In the genomic region with DNA sequence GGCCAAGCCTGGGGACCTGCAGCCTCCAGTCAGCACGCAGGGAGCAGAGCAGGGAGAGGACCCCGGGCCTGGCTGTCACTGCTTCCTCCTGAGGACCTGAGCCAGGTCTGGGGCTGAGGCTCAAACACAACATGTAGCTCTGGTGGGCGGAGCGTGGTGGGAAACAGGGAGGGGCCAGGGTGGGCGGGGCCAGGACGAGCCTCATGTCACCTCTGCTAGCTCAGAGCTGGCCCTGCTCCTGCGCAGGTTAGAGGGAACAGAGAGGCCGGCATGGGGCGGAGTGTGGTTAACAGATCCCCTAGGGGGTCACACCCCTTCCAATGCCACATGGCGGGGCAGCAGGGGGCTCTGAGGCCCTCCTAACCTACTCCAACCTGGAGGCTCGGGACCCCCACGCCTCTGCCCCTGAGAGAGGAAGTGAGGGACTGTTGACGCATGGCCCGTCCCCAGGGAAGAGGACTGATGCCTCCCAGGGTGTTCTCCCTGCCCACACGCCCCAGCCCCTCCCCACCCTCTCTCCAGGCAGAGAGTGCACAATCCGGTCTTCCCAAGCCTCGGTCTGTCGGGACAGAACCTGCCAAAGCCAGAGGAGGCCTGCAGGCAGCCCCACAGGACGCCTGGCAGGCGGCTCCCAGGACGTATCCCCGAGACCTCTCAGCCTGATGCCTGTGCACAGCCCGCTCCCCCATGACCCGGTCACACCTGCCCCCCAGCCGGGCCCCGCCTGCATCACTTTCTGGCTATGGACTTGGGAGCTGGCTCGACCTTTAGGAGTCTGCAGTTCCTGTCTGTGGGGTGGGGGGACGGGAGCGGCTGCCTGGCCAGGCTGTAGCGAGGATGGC, we compare ENCODE assay signal across 8 cellular contexts. TPM values are rescaled to one million over a fixed set of nuclear protein-coding genes. Genes with fewer than 3 reads are reported as not detected.
A peak's percentile ranks its signal among the peaks of the same experiment; 100 is the strongest.
DNase-seq lines count a peak whose midpoint lies in the region; ATAC-seq, FAIRE-seq and TF ChIP-seq lines count a peak whose summit lies in the region.

No MANE protein-coding gene starts in this region.

- TF ChIP-seq POLR2A in HepG2 (IDR thresholded peaks at IDR 0.05; ENCODE audit: insufficient read depth in 1 of 2, low read depth in 2 of 2, low read length in 2 of 2) = no peak

- no peaks in the 10 kb centered on the region for H3K9me3 Mint-ChIP-seq in activated naive CD8-positive, alpha-beta T cell treated with anti-CD3 and anti-CD28 coated beads for 36 hours

- H3K27me3 ChIP-seq in HepG2 (ENCODE audit: control insufficient read depth in 1 of 2, insufficient read depth in 2 of 2, low read length in 2 of 2) = no peaks in the 10 kb centered on the region
- no peaks in the 10 kb centered on the region for H3K27me3 ChIP-seq in ascending aorta
- H3K27me3 ChIP-seq in tibial artery = no peaks in the 10 kb centered on the region

- DNase-seq in ELR (ENCODE audit: low read depth) (peak; percentile 44), HuH-7.5 (ENCODE audit: low spot score) (peak; percentile 86), HepG2 (ENCODE audit: low spot score) (no peak), ascending aorta (ENCODE audit: low spot score in 2 of 2) (no peak), tibial artery (no peak), AML-193 (lab: John Stamatoyannopoulos, UW) (no peak)
- peak; percentile 35 for DNase-seq in activated naive CD8-positive, alpha-beta T cell treated with anti-CD3 and anti-CD28 coated beads for 36 hours

- H2AFZ ChIP-seq in HepG2 (ENCODE audit: low read length) = no peak overlapping the region

- TF ChIP-seq CTCF in HepG2 (CRISPR knock-in tag; IDR thresholded peaks at IDR 0.05) (no peak), ascending aorta (IDR thresholded peaks at IDR 0.05) (no peak), tibial artery (IDR thresholded peaks at IDR 0.05) (no peak)

- H3K4me1 ChIP-seq in HepG2 (ENCODE audit: insufficient read depth, low read length) (peaks cover 42% of the 10 kb centered on the region), ascending aorta (peaks cover 26 to 39% of the 10 kb centered on the region in 2 donors), tibial artery (peaks cover 0 to 94% (median 62%) of the 10 kb centered on the region in 4 donors)

- CTCF ChIA-PET in HepG2 (lab: Yijun Ruan, JAX; ENCODE audit: low intra/inter-chr PET ratio, low total read pairs) = no interaction called here

- H3K9ac ChIP-seq in HepG2 (ENCODE audit: insufficient read depth, low read depth, low read length) = 0 out of 2 replicates have a peak overlapping the region, but pooled peaks have one; percentile 32

- H3K27ac Mint-ChIP-seq in activated naive CD8-positive, alpha-beta T cell treated with anti-CD3 and anti-CD28 coated beads for 36 hours = no peak overlapping the region

- H3K4me1 Mint-ChIP-seq in activated naive CD8-positive, alpha-beta T cell treated with anti-CD3 and anti-CD28 coated beads for 36 hours = peaks cover 29% of the 10 kb centered on the region

- H3K36me3 ChIP-seq in HepG2 (replicated peaks in 1 of 2; ENCODE audit: control insufficient read depth in 1 of 2, insufficient read depth in 2 of 2, low read length in 2 of 2) (peaks cover 0 to 4% of the 10 kb centered on the region in 2 experiments; a peak in 3 of 5 replicates), ascending aorta (no peaks in the 10 kb centered on the region), tibial artery (no peaks in the 10 kb centered on the region)

- no peaks in the 10 kb centered on the region for H3K36me3 Mint-ChIP-seq in activated naive CD8-positive, alpha-beta T cell treated with anti-CD3 and anti-CD28 coated beads for 36 hours

- H3K4me3 ChIP-seq in HepG2 (replicated peaks in 1 of 3; ENCODE audit: insufficient read depth in 1 of 3, low read depth in 2 of 3, low read length in 3 of 3) (peak overlapping the region in 1 of 3 experiments; percentile 41; a peak in 1 of 6 replicates), ascending aorta (no peak overlapping the region), tibial artery (no peak overlapping the region)

- peak; percentile 1; the same call in 2 of the 3 replicates for ATAC-seq in HepG2
- ATAC-seq in HG03520 (IDR thresholded peaks at IDR 0.05; ENCODE audit: unreplicated experiment) = no peak

- FAIRE-seq in HepG2 (lab: Jason Lieb, UNC) = no peak

- H4K20me1 ChIP-seq in HepG2 (ENCODE audit: insufficient read depth, low read length) = peaks cover 20% of the 10 kb centered on the region; the same call in 1 of the 2 replicates

- H3K27ac ChIP-seq in HepG2 (ENCODE audit: extremely low read length, insufficient read depth, low read length) (no peak overlapping the region), ascending aorta (no peak overlapping the region), tibial artery (no peak overlapping the region)

- POLR2A ChIA-PET in HepG2 (lab: Yijun Ruan, JAX) = interaction anchor here (1.0 to 1.6 kb wide), 6 partner anchors 10 to 41 kb away, joined by 3 to 8 read pairs (median 5); a partner anchor contains a TSS

- H3K27me3 Mint-ChIP-seq in activated naive CD8-positive, alpha-beta T cell treated with anti-CD3 and anti-CD28 coated beads for 36 hours = no peaks in the 10 kb centered on the region

- TF ChIP-seq EP300 in HepG2 (IDR thresholded peaks at IDR 0.05; ENCODE audit: low read depth in 2 of 2, low read length in 2 of 2) (no peak), HepG2 (CRISPR knock-in tag; IDR thresholded peaks at IDR 0.05; ENCODE audit: borderline replicate concordance) (no peak)

- H3K79me2 ChIP-seq in HepG2 (ENCODE audit: insufficient read depth, low read length) = peaks cover 30% of the 10 kb centered on the region

- H3K9me3 ChIP-seq in HepG2 (ENCODE audit: low read length) (no peaks in the 10 kb centered on the region), ascending aorta (no peaks in the 10 kb centered on the region), tibial artery (no peaks in the 10 kb centered on the region)

- in situ Hi-C loops in HepG2 (cut with HindIII; ENCODE audit: extremely low pct_ligation_motif_present, low pct_unique_long_range_greater_than_20kb) = no loop called here

- TF ChIP-seq RAD21 in HepG2 (CRISPR knock-in tag; IDR thresholded peaks at IDR 0.05) = no peak

- no peak overlapping the region for H3K4me3 Mint-ChIP-seq in activated naive CD8-positive, alpha-beta T cell treated with anti-CD3 and anti-CD28 coated beads for 36 hours

- peak overlapping the region; percentile 43 for H3K4me2 ChIP-seq in HepG2 (ENCODE audit: low read depth, low read length)

- 81% methylated on average over 27 of the region's 30 CpGs for WGBS in HepG2 (ENCODE audit: low lambda C conversion rate)

- intact Hi-C loops in HepG2 (cut with micrococcal nuclease; ENCODE audit: unreplicated experiment) (loop anchor here (2.0 kb wide), 1 partner anchor 15 kb away; a partner anchor contains a TSS), ascending aorta (cut with DNase I) (loop anchor here (2.0 kb wide), 1 partner anchor 15 kb away; a partner anchor contains a TSS), tibial artery (cut with DNase I; ENCODE audit: low total_unique reads) (no loop called here)

- no TSS peak for BruUV-seq in HepG2 (replicated peaks; lab: Mats Ljungman, UMichigan)

RNA-seq across cellular contexts. Expression of a gene that starts 15.2 kb away (rescaled TPM):
- total RNA-seq in activated naive CD8-positive, alpha-beta T cell treated with anti-CD3 and anti-CD28 coated beads for 36 hours = 10 to 100 TPM; 86.7 to 87.0 TPM
- total RNA-seq in HepG2 (2016; rRNA removed; fragmentation: Illumina TruSeq; extraction: Trizol) (32.5 and 85.0 TPM in 2 replicates), ascending aorta (428 TPM)
- 42.1 and 42.4 TPM in 2 replicates for total RNA-seq in HepG2 (2016; cell fraction: cytosol; rRNA removed; fragmentation: Illumina TruSeq; extraction: Trizol; ENCODE audit: low read depth)
- total RNA-seq in HepG2 (2016; cell fraction: insoluble cytoplasmic fraction; rRNA removed; fragmentation: Illumina TruSeq; extraction: Trizol) = 27.7 and 89.8 TPM in 2 replicates
- 37.0 TPM in 2 replicates for total RNA-seq in HepG2 (2016; cell fraction: membrane; rRNA removed; fragmentation: Illumina TruSeq; extraction: Trizol)
- total RNA-seq in HepG2 (2016; cell fraction: nucleus; rRNA removed; fragmentation: Illumina TruSeq; extraction: Trizol) = 117 and 146 TPM in 2 replicates
- polyA plus RNA-seq in HepG2 (2011; rRNA removed) = 67.9 and 93.5 TPM in 2 replicates
- 42.8 and 69.2 TPM in 2 replicates for polyA plus RNA-seq in HepG2 (2011; cell fraction: cytosol; rRNA removed)
- polyA plus RNA-seq in HepG2 (2011; cell fraction: nucleus; rRNA removed) = 643 and 860 TPM in 2 replicates
- 52.4 and 78.3 TPM in 2 replicates for polyA plus RNA-seq in HepG2 (2012)
- polyA plus RNA-seq in HepG2 (2016; cell fraction: cytosol; fragmentation: Illumina TruSeq; extraction: Trizol; ENCODE audit: low read depth) = 12.7 and 13.6 TPM in 2 replicates
- polyA plus RNA-seq in HepG2 (2016; cell fraction: insoluble cytoplasmic fraction; fragmentation: Illumina TruSeq; extraction: Trizol; ENCODE audit: low read depth) = 33.4 and 36.7 TPM in 2 replicates
- polyA plus RNA-seq in HepG2 (2016; cell fraction: membrane; fragmentation: Illumina TruSeq; extraction: Trizol; ENCODE audit: low read depth) = 20.6 and 22.7 TPM in 2 replicates
- 296 and 336 TPM in 2 replicates for polyA plus RNA-seq in HepG2 (2016; cell fraction: nucleus; fragmentation: Illumina TruSeq; extraction: Trizol; ENCODE audit: insufficient read depth, low read depth)
- 101 and 184 TPM in 2 replicates for polyA minus RNA-seq in HepG2 (2011; rRNA and poly(A)+ RNA removed; ENCODE audit: low replicate concordance)
- 44.8 and 52.9 TPM in 2 replicates for polyA minus RNA-seq in HepG2 (2011; cell fraction: cytosol; rRNA and poly(A)+ RNA removed)
- polyA minus RNA-seq in HepG2 (2011; cell fraction: nucleus; rRNA and poly(A)+ RNA removed) = 89.5 and 109 TPM in 2 replicates

RNA-seq across cellular contexts. Expression of a gene that starts 33.8 kb away (rescaled TPM):
- 100 to 1,000 TPM; 156 to 158 TPM for total RNA-seq in activated naive CD8-positive, alpha-beta T cell treated with anti-CD3 and anti-CD28 coated beads for 36 hours
- total RNA-seq in HepG2 (2016; rRNA removed; fragmentation: Illumina TruSeq; extraction: Trizol) (16.5 and 23.1 TPM in 2 replicates), ascending aorta (not detected)
- 14.3 and 18.2 TPM in 2 replicates for total RNA-seq in HepG2 (2016; cell fraction: cytosol; rRNA removed; fragmentation: Illumina TruSeq; extraction: Trizol; ENCODE audit: low read depth)
- total RNA-seq in HepG2 (2016; cell fraction: insoluble cytoplasmic fraction; rRNA removed; fragmentation: Illumina TruSeq; extraction: Trizol) = 15.0 and 21.7 TPM in 2 replicates
- total RNA-seq in HepG2 (2016; cell fraction: membrane; rRNA removed; fragmentation: Illumina TruSeq; extraction: Trizol) = 30.9 and 31.0 TPM in 2 replicates
- total RNA-seq in HepG2 (2016; cell fraction: nucleus; rRNA removed; fragmentation: Illumina TruSeq; extraction: Trizol) = 12.6 and 18.8 TPM in 2 replicates
- 17.9 and 23.8 TPM in 2 replicates for polyA plus RNA-seq in HepG2 (2011; rRNA removed)
- polyA plus RNA-seq in HepG2 (2011; cell fraction: cytosol; rRNA removed) = 15.0 and 37.3 TPM in 2 replicates
- 29.6 and 46.8 TPM in 2 replicates for polyA plus RNA-seq in HepG2 (2011; cell fraction: nucleus; rRNA removed)
- 13.5 and 17.6 TPM in 2 replicates for polyA plus RNA-seq in HepG2 (2012)
- 18.5 and 24.2 TPM in 2 replicates for polyA plus RNA-seq in HepG2 (2016; cell fraction: cytosol; fragmentation: Illumina TruSeq; extraction: Trizol; ENCODE audit: low read depth)
- polyA plus RNA-seq in HepG2 (2016; cell fraction: insoluble cytoplasmic fraction; fragmentation: Illumina TruSeq; extraction: Trizol; ENCODE audit: low read depth) = 22.4 and 29.0 TPM in 2 replicates
- 25.4 and 37.1 TPM in 2 replicates for polyA plus RNA-seq in HepG2 (2016; cell fraction: membrane; fragmentation: Illumina TruSeq; extraction: Trizol; ENCODE audit: low read depth)
- polyA plus RNA-seq in HepG2 (2016; cell fraction: nucleus; fragmentation: Illumina TruSeq; extraction: Trizol; ENCODE audit: insufficient read depth, low read depth) = 34.6 and 39.8 TPM in 2 replicates
- polyA minus RNA-seq in HepG2 (2011; rRNA and poly(A)+ RNA removed; ENCODE audit: low replicate concordance) = 25.0 and 71.0 TPM in 2 replicates
- 28.6 and 52.8 TPM in 2 replicates for polyA minus RNA-seq in HepG2 (2011; cell fraction: cytosol; rRNA and poly(A)+ RNA removed)
- 6.7 and 8.8 TPM in 2 replicates for polyA minus RNA-seq in HepG2 (2011; cell fraction: nucleus; rRNA and poly(A)+ RNA removed)

RNA-seq across cellular contexts. Expression of a gene that starts 41.9 kb away (rescaled TPM):
- 100 to 1,000 TPM; 241 to 272 TPM for total RNA-seq in activated naive CD8-positive, alpha-beta T cell treated with anti-CD3 and anti-CD28 coated beads for 36 hours
- total RNA-seq in HepG2 (2016; rRNA removed; fragmentation: Illumina TruSeq; extraction: Trizol) (242 and 274 TPM in 2 replicates), ascending aorta (305 TPM)
- total RNA-seq in HepG2 (2016; cell fraction: cytosol; rRNA removed; fragmentation: Illumina TruSeq; extraction: Trizol; ENCODE audit: low read depth) = 163 and 167 TPM in 2 replicates
- 238 and 275 TPM in 2 replicates for total RNA-seq in HepG2 (2016; cell fraction: insoluble cytoplasmic fraction; rRNA removed; fragmentation: Illumina TruSeq; extraction: Trizol)
- total RNA-seq in HepG2 (2016; cell fraction: membrane; rRNA removed; fragmentation: Illumina TruSeq; extraction: Trizol) = 188 and 208 TPM in 2 replicates
- total RNA-seq in HepG2 (2016; cell fraction: nucleus; rRNA removed; fragmentation: Illumina TruSeq; extraction: Trizol) = 99.7 and 110 TPM in 2 replicates
- 155 and 210 TPM in 2 replicates for polyA plus RNA-seq in HepG2 (2011; rRNA removed)
- polyA plus RNA-seq in HepG2 (2011; cell fraction: cytosol; rRNA removed) = 94.2 and 153 TPM in 2 replicates
- 101 and 126 TPM in 2 replicates for polyA plus RNA-seq in HepG2 (2011; cell fraction: nucleus; rRNA removed)
- 136 and 175 TPM in 2 replicates for polyA plus RNA-seq in HepG2 (2012)
- 172 and 184 TPM in 2 replicates for polyA plus RNA-seq in HepG2 (2016; cell fraction: cytosol; fragmentation: Illumina TruSeq; extraction: Trizol; ENCODE audit: low read depth)
- polyA plus RNA-seq in HepG2 (2016; cell fraction: insoluble cytoplasmic fraction; fragmentation: Illumina TruSeq; extraction: Trizol; ENCODE audit: low read depth) = 339 and 349 TPM in 2 replicates
- 196 and 203 TPM in 2 replicates for polyA plus RNA-seq in HepG2 (2016; cell fraction: membrane; fragmentation: Illumina TruSeq; extraction: Trizol; ENCODE audit: low read depth)
- polyA plus RNA-seq in HepG2 (2016; cell fraction: nucleus; fragmentation: Illumina TruSeq; extraction: Trizol; ENCODE audit: insufficient read depth, low read depth) = 192 and 201 TPM in 2 replicates
- polyA minus RNA-seq in HepG2 (2011; rRNA and poly(A)+ RNA removed; ENCODE audit: low replicate concordance) = 83.2 and 86.7 TPM in 2 replicates
- polyA minus RNA-seq in HepG2 (2011; cell fraction: cytosol; rRNA and poly(A)+ RNA removed) = 75.3 and 84.8 TPM in 2 replicates
- polyA minus RNA-seq in HepG2 (2011; cell fraction: nucleus; rRNA and poly(A)+ RNA removed) = 35.7 and 49.8 TPM in 2 replicates

Comparison
In these comparisons a context has a peak if more than half of its experiments do, and no peak if none do; other contexts are left out.
1. DNase-seq: peak in ELR (single experiment), HuH-7.5 (single experiment) and activated naive CD8-positive, alpha-beta T cell treated with anti-CD3 and anti-CD28 coated beads for 36 hours (single experiment); none in HepG2 (single experiment), ascending aorta (0 of 2), tibial artery (0 of 2) and AML-193 (0 of 2).
2. RNA of a gene that starts 33.8 kb away (total RNA-seq): 156 to 158 TPM in activated naive CD8-positive, alpha-beta T cell treated with anti-CD3 and anti-CD28 coated beads for 36 hours and 12.6 to 31.0 TPM in HepG2; not detected in ascending aorta (single experiment); every median in the first group is over 10 times any median in the second.